In the genomic region with DNA sequence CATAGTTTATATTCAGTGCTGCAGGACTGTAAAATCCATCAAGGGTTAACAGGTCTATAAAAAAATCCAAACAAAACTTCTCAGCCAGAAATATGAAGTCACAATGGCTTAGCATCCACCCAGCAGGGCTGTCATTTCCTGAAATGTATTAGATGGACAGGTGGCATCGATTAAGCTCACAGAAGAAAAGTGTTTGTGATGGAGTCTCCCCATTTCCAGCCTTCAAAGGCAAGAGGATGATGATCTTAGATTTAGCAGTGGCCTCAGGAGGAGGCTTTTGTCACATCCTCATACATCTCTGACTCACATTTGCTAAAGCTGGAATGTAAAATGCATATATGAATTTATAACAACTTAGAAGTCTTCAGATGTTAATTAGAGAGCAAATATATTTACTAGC, we compare ENCODE assay signal across 26 cellular contexts.
A peak's percentile ranks its signal among the peaks of the same experiment; 100 is the strongest.
DNase-seq lines count a peak whose midpoint lies in the region; ATAC-seq and TF ChIP-seq lines count a peak whose summit lies in the region.
"Had no signal": no experiment of that assay in that cellular context is flagged by ENCODE, and none has a peak within 500 bp of the region (broad histone marks: within the 10 kb centered on the region; RNA-seq: fewer than 3 reads in every experiment).

No MANE protein-coding gene starts in this region.

- H3K14ac ChIP-seq in neuronal stem cell (ENCODE audit: low read length): no peak overlapping the region
- no peak overlapping the region for H3K14ac ChIP-seq in mesenchymal stem cell (ENCODE audit: low read length in 2 of 2)

- H2BK120ac ChIP-seq in neuronal stem cell (ENCODE audit: low read depth, low read length): no peak overlapping the region
- no peak overlapping the region for H2BK120ac ChIP-seq in mesenchymal stem cell (ENCODE audit: low read depth, low read length)

- H3K9ac ChIP-seq in neuronal stem cell (ENCODE audit: low read depth, low read length, poor library complexity) (no peak overlapping the region), mesenchymal stem cell (ENCODE audit: low read length) (no peak overlapping the region)
- H3K9ac ChIP-seq: BLaER1 treated with 17β-estradiol and CSF1 and Interleukin-3, amounts not matched to agents 10 nM and 100 nM had no signal

- TF ChIP-seq CTCF in LNCaP clone FGC (IDR thresholded peaks at IDR 0.05; ENCODE audit: control insufficient read depth, extremely low read depth, insufficient read depth) (no peak), VCaP (conservative IDR thresholded peaks at IDR 0.05) (no peak), testis (IDR thresholded peaks at IDR 0.05) (no peak)

- peak overlapping the region; percentile 5; the same call in 1 of the 2 replicates for H3K27ac ChIP-seq in VCaP
- H3K27ac ChIP-seq in neuronal stem cell (replicated peaks; ENCODE audit: low read length): no peak overlapping the region
- no peak overlapping the region for H3K27ac ChIP-seq in testis
- no peak overlapping the region for H3K27ac ChIP-seq in mesenchymal stem cell (ENCODE audit: low read length, poor library complexity, severe bottlenecking)
- H3K27ac ChIP-seq: BLaER1 treated with 17β-estradiol and CSF1 and Interleukin-3, amounts not matched to agents 10 nM and 100 nM; foreskin keratinocyte; prostate gland; SK-N-MC; upper lobe of left lung had no signal

- H2BK5ac ChIP-seq in neuronal stem cell (ENCODE audit: low read length) (no peak overlapping the region), mesenchymal stem cell (ENCODE audit: low read depth, low read length, poor library complexity, severe bottlenecking) (no peak overlapping the region)

- no peak overlapping the region for H4K91ac ChIP-seq in neuronal stem cell (ENCODE audit: low read depth, low read length, poor library complexity)
- H4K91ac ChIP-seq in mesenchymal stem cell (ENCODE audit: low read length): no peak overlapping the region

- no peak for TF ChIP-seq POLR2A in testis (IDR thresholded peaks at IDR 0.05)

- H3K4ac ChIP-seq in neuronal stem cell (ENCODE audit: low read length): no peak overlapping the region
- peak overlapping the region in 1 of 2 experiments; percentile 47 for H3K4ac ChIP-seq in mesenchymal stem cell (ENCODE audit: low read depth in 1 of 2, low read length in 2 of 2)

- H3K4me1 ChIP-seq in neuronal stem cell (ENCODE audit: control insufficient read depth in 2 of 2, insufficient read depth in 1 of 2, low read depth in 1 of 2, low read length in 2 of 2) (peaks cover 0 to 16% of the 10 kb centered on the region in 2 donors), testis (no peaks in the 10 kb centered on the region), mesenchymal stem cell (ENCODE audit: control insufficient read depth, insufficient read depth, low read depth, low read length) (no peaks in the 10 kb centered on the region)
- H3K4me1 ChIP-seq: BLaER1 treated with 17β-estradiol and CSF1 and Interleukin-3, amounts not matched to agents 10 nM and 100 nM; prostate gland had no signal

- H3K4me2 ChIP-seq in neuronal stem cell (ENCODE audit: insufficient read depth, low read length, poor library complexity, severe bottlenecking): no peak overlapping the region
- no peak overlapping the region for H3K4me2 ChIP-seq in mesenchymal stem cell (ENCODE audit: low read length, poor library complexity, severe bottlenecking)
- H3K4me2 ChIP-seq: BLaER1 treated with 17β-estradiol and CSF1 and Interleukin-3, amounts not matched to agents 10 nM and 100 nM had no signal

- no peak for ATAC-seq in GM21529 (IDR thresholded peaks at IDR 0.05; ENCODE audit: unreplicated experiment)
- ATAC-seq: foreskin keratinocyte; left ventricle myocardium superior; stimulated activated effector memory CD8-positive, alpha-beta T cell treated with anti-CD3 and anti-CD28 coated beads, Interleukin-12 subunit alpha, Interleukin-12 subunit beta, amount 100 ng/mL, for 72 hours; T-helper 17 cell had no signal

- H3K36me3 ChIP-seq in neuronal stem cell (replicated peaks in 1 of 2; ENCODE audit: control insufficient read depth in 2 of 2, insufficient read depth in 2 of 2, low read length in 2 of 2) (no peaks in the 10 kb centered on the region), testis (ENCODE audit: low read depth, missing control alignments) (no peaks in the 10 kb centered on the region), mesenchymal stem cell (ENCODE audit: control insufficient read depth in 1 of 2, insufficient read depth in 2 of 2, low read depth in 1 of 2, low read length in 2 of 2) (no peaks in the 10 kb centered on the region)
- H3K36me3 ChIP-seq: BLaER1 treated with 17β-estradiol and CSF1 and Interleukin-3, amounts not matched to agents 10 nM and 100 nM; prostate gland; upper lobe of left lung had no signal

- H2AFZ ChIP-seq in neuronal stem cell (ENCODE audit: low read length): peak overlapping the region; percentile 41
- no peak overlapping the region for H2AFZ ChIP-seq in mesenchymal stem cell (ENCODE audit: low read depth, low read length)

- H3K79me1 ChIP-seq in neuronal stem cell (ENCODE audit: low read depth, low read length) (no peaks in the 10 kb centered on the region), mesenchymal stem cell (replicated peaks; ENCODE audit: low read length, poor library complexity, severe bottlenecking) (no peaks in the 10 kb centered on the region)

- peak; percentile 36 for DNase-seq in ELR (ENCODE audit: low read depth)
- peak; percentile 33 for DNase-seq in LNCaP clone FGC (ENCODE audit: low read depth)
- DNase-seq in neuronal stem cell (ENCODE audit: low spot score): no peak
- no peak for DNase-seq in testis
- no peak for DNase-seq in mesenchymal stem cell
- DNase-seq: activated CD4-positive, alpha-beta memory T cell treated with anti-CD3 and anti-CD28 coated beads for 36 hours; activated CD4-positive, CD25-positive, alpha-beta regulatory T cell treated with anti-CD3 and anti-CD28 coated beads, Interleukin-2, amount 50 U/mL, for 72 hours; activated CD8-positive, alpha-beta memory T cell treated with anti-CD3 and anti-CD28 coated beads, Interleukin-2, amount 50 U/mL, for 4 hours; activated naive CD4-positive, alpha-beta T cell treated with Interleukin-2 at 50 U/mL for 16 hours; central memory CD4-positive, alpha-beta T cell; cortex of kidney; foreskin keratinocyte; head of caudate nucleus; left ventricle myocardium superior; NCI-H1048; NCI-H187 treated with DMSO at 0.1 percent for 48 hours; NCI-H345; NCI-H774; T-helper 17 cell; upper lobe of left lung had no signal

- peaks cover 0 to 15% of the 10 kb centered on the region in 2 donors for H3K9me3 ChIP-seq in neuronal stem cell (replicated peaks in 1 of 2; ENCODE audit: control insufficient read depth in 2 of 2, insufficient read depth in 1 of 2, low read depth in 1 of 2, low read length in 2 of 2)
- H3K9me3 ChIP-seq in testis: no peaks in the 10 kb centered on the region
- H3K9me3 ChIP-seq in mesenchymal stem cell (ENCODE audit: control insufficient read depth, low read length): no peaks in the 10 kb centered on the region
- H3K9me3 ChIP-seq: BLaER1 treated with 17β-estradiol and CSF1 and Interleukin-3, amounts not matched to agents 10 nM and 100 nM; prostate gland; upper lobe of left lung had no signal

- intact Hi-C loops in testis (cut with DNase I; ENCODE audit: low total_unique reads): no loop called here

- H2BK12ac ChIP-seq in neuronal stem cell (ENCODE audit: low read length) (no peak overlapping the region), mesenchymal stem cell (ENCODE audit: low read length in 2 of 2) (peak overlapping the region in 1 of 2 experiments; percentile 95)

- H3K23ac ChIP-seq in neuronal stem cell (ENCODE audit: low read depth, low read length, poor library complexity) (no peak overlapping the region), mesenchymal stem cell (ENCODE audit: low read length in 2 of 2) (no peak overlapping the region)

- H3K27me3 ChIP-seq in neuronal stem cell (ENCODE audit: control insufficient read depth in 3 of 3, insufficient read depth in 3 of 3, low read depth in 1 of 3, low read length in 3 of 3) (no peaks in the 10 kb centered on the region), testis (no peaks in the 10 kb centered on the region), mesenchymal stem cell (ENCODE audit: control insufficient read depth in 1 of 2, insufficient read depth in 1 of 2, low read length in 2 of 2) (no peaks in the 10 kb centered on the region)
- H3K27me3 ChIP-seq: BLaER1 treated with 17β-estradiol and CSF1 and Interleukin-3, amounts not matched to agents 10 nM and 100 nM; foreskin keratinocyte; upper lobe of left lung had no signal

- H2AK5ac ChIP-seq in neuronal stem cell (ENCODE audit: low read depth, low read length) (no peak overlapping the region), mesenchymal stem cell (ENCODE audit: low read length, severe bottlenecking) (no peak overlapping the region)

- H3K18ac ChIP-seq in neuronal stem cell (ENCODE audit: low read length) (no peak overlapping the region), mesenchymal stem cell (ENCODE audit: low read depth in 1 of 2, low read length in 2 of 2) (peak overlapping the region in 1 of 2 experiments; percentile 43)

- H2BK15ac ChIP-seq in neuronal stem cell (ENCODE audit: low read length) (no peak overlapping the region), mesenchymal stem cell (ENCODE audit: low read depth, poor library complexity, severe bottlenecking) (no peak overlapping the region)

- H3K4me3 ChIP-seq in LNCaP clone FGC (ENCODE audit: low read depth, low read length) (no peak overlapping the region), neuronal stem cell (ENCODE audit: low read length in 2 of 2) (no peak overlapping the region), testis (no peak overlapping the region), mesenchymal stem cell (ENCODE audit: insufficient read depth in 1 of 2, low read depth in 1 of 2, low read length in 2 of 2) (no peak overlapping the region)
- H3K4me3 ChIP-seq: BLaER1 treated with 17β-estradiol and CSF1 and Interleukin-3, amounts not matched to agents 10 nM and 100 nM; prostate gland; SK-N-MC; upper lobe of left lung had no signal

- WGBS in neuronal stem cell (ENCODE audit: extremely low coverage in 2 of 2, insufficient read length in 2 of 2, insufficient replicate concordance in 1 of 2), 2 donors: no CpG with 5 or more reads among the region's 1 CpG
- WGBS in testis, 2 donors: 56 to 58% methylated on average over 1 of the region's 1 CpG
- 63% methylated on average over 1 of the region's 1 CpG for WGBS in mesenchymal stem cell

- H4K8ac ChIP-seq in neuronal stem cell (ENCODE audit: low read depth, low read length): no peak overlapping the region
- no peak overlapping the region for H4K8ac ChIP-seq in mesenchymal stem cell (ENCODE audit: low read length)

Comparison
In these comparisons a context has a peak if more than half of its experiments do, and no peak if none do; other contexts are left out.
1. DNase-seq: peak in ELR (single experiment) and LNCaP clone FGC (single experiment); none in neuronal stem cell (single experiment), testis (single experiment) and mesenchymal stem cell (single experiment).